11 cellular contexts compared by ENCODE assay signal in the genomic region with DNA sequence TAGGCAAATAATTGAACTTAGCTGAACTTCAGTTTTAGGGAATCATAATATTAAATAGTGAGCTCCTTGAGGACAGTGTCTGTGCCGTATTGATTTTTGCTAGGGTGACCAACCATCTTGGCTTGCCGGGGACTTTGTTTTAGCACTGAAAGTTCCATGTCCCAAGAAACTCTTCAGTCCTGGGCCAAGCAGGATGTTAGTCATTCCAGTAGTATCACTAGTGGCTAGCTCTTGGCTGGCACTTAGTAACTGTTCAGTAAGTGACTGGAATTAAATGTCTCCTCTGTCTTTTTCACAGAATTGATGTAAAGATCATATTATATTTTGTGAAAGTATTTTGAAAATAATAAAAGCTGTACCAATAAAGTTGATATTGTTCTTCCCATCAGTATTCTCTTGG. TPM values are rescaled to one million over a fixed set of nuclear protein-coding genes. Genes with fewer than 3 reads are reported as not detected.
DNase-seq lines count a peak whose midpoint lies in the region; ATAC-seq, FAIRE-seq and TF ChIP-seq lines count a peak whose summit lies in the region.
"Had no signal": no experiment of that assay in that cellular context is flagged by ENCODE, and none has a peak within 500 bp of the region (broad histone marks: within the 10 kb centered on the region; RNA-seq: fewer than 3 reads in every experiment).

No MANE protein-coding gene starts in this region.

- peaks cover 7% of the 10 kb centered on the region for H3K4me1 ChIP-seq in psoas muscle

- ATAC-seq in GM18867 (IDR thresholded peaks at IDR 0.05; ENCODE audit: unreplicated experiment) (peak; percentile 63), psoas muscle (peak; percentile 72 to 94 (median 83))

- no peaks in the 10 kb centered on the region for H3K36me3 ChIP-seq in psoas muscle (ENCODE audit: insufficient read depth in 1 of 2, low read depth in 1 of 2)

- peaks cover 20% of the 10 kb centered on the region for H3K4me1 Mint-ChIP-seq in HFFc6 (ENCODE audit: low read depth)

- H3K27ac Mint-ChIP-seq in HFFc6 = 0 out of 2 replicates have a peak overlapping the region, but pooled peaks have one; percentile 12
- H3K27ac Mint-ChIP-seq: activated T-helper 2 cell treated with anti-CD3 and anti-CD28 coated beads, Interferon-gamma antibody, Interleukin-2, Interleukin-4, amounts not matched to agents 10 μg/mL and 5 μg/mL and 100 μg/mL, durations not matched to agents 14 hours and 24 hours and 36 hours had no signal

- H3K4me3 Mint-ChIP-seq in HFFc6 = no peak overlapping the region

- intact Hi-C loops in psoas muscle (cut with DNase I) = no loop called here

- H3K9me3 ChIP-seq in psoas muscle = no peaks in the 10 kb centered on the region

- DNase-seq in HFFc6 (peak; percentile 35), RCC 7860 (ENCODE audit: low spot score) (peak; percentile 41), psoas muscle (no peak), NCI-H446 treated with DMSO at 0.1 percent for 48 hours (lab: John Stamatoyannopoulos, UW) (no peak), NCI-H128 (lab: John Stamatoyannopoulos, UW; ENCODE audit: unreplicated experiment) (no peak), HuH-7.5 (ENCODE audit: low spot score) (no peak)
- DNase-seq: KBM-7 had no signal

- no peaks in the 10 kb centered on the region for H3K27me3 Mint-ChIP-seq in HFFc6 (ENCODE audit: insufficient read depth)

- H3K4me3 ChIP-seq in psoas muscle = no peak overlapping the region
- H3K4me3 ChIP-seq: smooth muscle cell had no signal

- no peak overlapping the region for H3K27ac ChIP-seq in psoas muscle

- peak; percentile 83 for FAIRE-seq in RCC 7860 (lab: Jason Lieb, UNC)

- H3K9me3 Mint-ChIP-seq in HFFc6 = no peaks in the 10 kb centered on the region
- H3K9me3 Mint-ChIP-seq: activated T-helper 2 cell treated with anti-CD3 and anti-CD28 coated beads, Interferon-gamma antibody, Interleukin-2, Interleukin-4, amounts not matched to agents 10 μg/mL and 5 μg/mL and 100 μg/mL, durations not matched to agents 14 hours and 24 hours and 36 hours had no signal

- H3K36me3 Mint-ChIP-seq in HFFc6 (ENCODE audit: low read depth) = peaks cover 7% of the 10 kb centered on the region

- TF ChIP-seq CTCF in HFFc6 (IDR thresholded peaks at IDR 0.05) (no peak), psoas muscle (IDR thresholded peaks at IDR 0.05) (no peak)

- H3K27me3 ChIP-seq in psoas muscle (ENCODE audit: insufficient read depth in 3 of 3, low read length in 2 of 3) = no peaks in the 10 kb centered on the region

- 12 to 58% (median 35%) methylated on average over 2 of the region's 2 CpGs for WGBS in psoas muscle, 3 donors

RNA-seq across cellular contexts. Expression of gene RSRC1, which starts 42.3 kb away (rescaled TPM):
- 10 to 100 TPM; 20.5 to 37.6 (median 33.0) TPM for total RNA-seq in HFFc6 (2021; fragmentation: NEBNext Ultra II Directional; extraction: Animal tissue kit (Norgen Biotek cat#: 25700))
- total RNA-seq in psoas muscle = 10 to 100 TPM; 16.1 to 26.3 (median 19.4) TPM
- polyA plus RNA-seq in psoas muscle = 10 to 100 TPM; 12.9 to 27.2 (median 19.8) TPM

RNA-seq across cellular contexts. Expression of gene SHOX2, which starts 46.0 kb away (rescaled TPM):
- 10 to 100 TPM in 4 of 6 experiments, 1 to 10 TPM in 2; 7.3 to 19.1 (median 15.0) TPM for total RNA-seq in HFFc6 (2021; fragmentation: NEBNext Ultra II Directional; extraction: Animal tissue kit (Norgen Biotek cat#: 25700))
- under 1 TPM in 3 of 4 donors, not detected in 1; 0.13 to 0.24 (median 0.20) TPM for total RNA-seq in psoas muscle
- under 1 TPM; 0.22 to 0.34 (median 0.30) TPM for polyA plus RNA-seq in psoas muscle
- total RNA-seq: activated T-helper 2 cell treated with anti-CD3 and anti-CD28 coated beads, Interferon-gamma antibody, Interleukin-2, Interleukin-4, amounts not matched to agents 10 μg/mL and 5 μg/mL and 100 μg/mL, durations not matched to agents 14 hours and 24 hours and 36 hours; liver had no signal
- polyA plus RNA-seq: liver had no signal

Comparison
In these comparisons a context has a peak if more than half of its experiments do, and no peak if none do; other contexts are left out.
1. DNase-seq: peak in HFFc6 (single experiment) and RCC 7860 (single experiment); none in psoas muscle (0 of 2), NCI-H446 treated with DMSO at 0.1 percent for 48 hours (single experiment), NCI-H128 (single experiment) and HuH-7.5 (single experiment).
2. RNA of gene SHOX2, which starts 46.0 kb away (total RNA-seq): 7.3 to 19.1 TPM in HFFc6; 0.13 to 0.24 TPM in psoas muscle; every median in the first group is over 4 times any median in the second.